19 cellular contexts compared by ENCODE assay signal in the genomic region with DNA sequence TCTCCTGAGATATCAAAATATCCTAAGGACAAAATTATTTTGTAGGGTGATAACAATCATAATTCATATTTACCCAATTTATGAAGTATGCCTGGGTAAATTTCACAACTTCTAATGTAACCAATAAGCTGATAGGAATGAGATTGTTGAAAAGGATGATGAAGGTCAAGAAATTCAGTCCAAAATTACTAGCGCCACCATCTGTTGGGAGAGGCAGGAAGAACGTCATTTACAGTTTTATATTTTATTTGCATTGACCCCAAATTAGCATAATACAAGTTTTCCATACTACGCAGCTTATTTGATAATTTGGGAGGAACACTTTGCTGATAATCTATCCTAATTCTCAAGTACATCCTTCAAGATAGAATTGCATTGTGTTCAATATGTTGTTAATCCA.
A peak's percentile ranks its signal among the peaks of the same experiment; 100 is the strongest.
DNase-seq lines count a peak whose midpoint lies in the region; FAIRE-seq and TF ChIP-seq lines count a peak whose summit lies in the region.
"Had no signal": no experiment of that assay in that cellular context is flagged by ENCODE, and none has a peak within 500 bp of the region (broad histone marks: within the 10 kb centered on the region; RNA-seq: fewer than 3 reads in every experiment).

No MANE protein-coding gene starts in this region.

- no peaks in the 10 kb centered on the region for H4K20me1 ChIP-seq in endothelial cell of umbilical vein (replicated peaks; ENCODE audit: control insufficient read depth, extremely low read depth, insufficient read depth, low read length)

- no peak overlapping the region for H3K27ac ChIP-seq in A673 (ENCODE audit: low read depth, low read length, poor library complexity, severe bottlenecking)
- H3K27ac ChIP-seq in endothelial cell of umbilical vein (ENCODE audit: insufficient read depth, low read depth, low read length), result no peak overlapping the region
- no peak overlapping the region for H3K27ac ChIP-seq in esophagus squamous epithelium
- H3K27ac ChIP-seq: Peyer's patch had no signal

- FAIRE-seq in G401.6 (lab: Jason Lieb, UNC) (peak; percentile 54), endothelial cell of umbilical vein (lab: Jason Lieb, UNC) (peak; percentile 4)
- FAIRE-seq: GM12878 had no signal

- H3K9ac ChIP-seq in endothelial cell of umbilical vein (replicated peaks; ENCODE audit: extremely low read depth, insufficient read depth, low read length), result no peak overlapping the region

- 88 to 89% methylated on average over 3 of the region's 3 CpGs for WGBS in esophagus squamous epithelium, 2 donors

- CTCF ChIA-PET in A673 (lab: Charles Lee), result no interaction called here
- CTCF ChIA-PET in endothelial cell of umbilical vein (lab: Charles Lee), result interaction anchor here (1.1 to 2.7 kb wide), 3 partner anchors 10 to 11 kb away, joined by 3 to 14 read pairs (median 4); no protein-coding TSS in a partner anchor

- H3K27me3 ChIP-seq in A673 (replicated peaks; ENCODE audit: insufficient read depth, low read depth, low read length, poor library complexity) (no peaks in the 10 kb centered on the region), endothelial cell of umbilical vein (ENCODE audit: control insufficient read depth in 2 of 2, insufficient read depth in 2 of 2, low read length in 2 of 2) (no peaks in the 10 kb centered on the region), esophagus squamous epithelium (no peaks in the 10 kb centered on the region)
- H3K27me3 ChIP-seq: Peyer's patch had no signal

- H3K4me1 ChIP-seq in A673 (ENCODE audit: insufficient read depth, low read length, poor library complexity, severe bottlenecking), result no peaks in the 10 kb centered on the region
- no peaks in the 10 kb centered on the region for H3K4me1 ChIP-seq in endothelial cell of umbilical vein (ENCODE audit: control insufficient read depth, extremely low read depth, insufficient read depth, low read length)
- H3K4me1 ChIP-seq in esophagus squamous epithelium, result no peaks in the 10 kb centered on the region
- H3K4me1 ChIP-seq: Peyer's patch had no signal

- no peaks in the 10 kb centered on the region for H3K36me3 ChIP-seq in A673 (ENCODE audit: insufficient read depth, low read length, poor library complexity, severe bottlenecking)
- no peaks in the 10 kb centered on the region for H3K36me3 ChIP-seq in endothelial cell of umbilical vein (ENCODE audit: control insufficient read depth in 2 of 2, extremely low read depth in 1 of 2, insufficient read depth in 2 of 2, low read length in 2 of 2)
- H3K36me3 ChIP-seq in esophagus squamous epithelium, result no peaks in the 10 kb centered on the region

- no TSS peak for BruUV-seq in A673 (replicated peaks; lab: Mats Ljungman, UMichigan)
- no TSS peak for BruUV-seq in endothelial cell of umbilical vein (replicated peaks; lab: Mats Ljungman, UMichigan)

- DNase-seq in A673 (ENCODE audit: low spot score), result no peak
- no peak for DNase-seq in LNCaP clone FGC (ENCODE audit: low read depth)
- no peak for DNase-seq in endothelial cell of umbilical vein (ENCODE audit: low read depth, low spot score)
- no peak for DNase-seq in COLO668 (lab: John Stamatoyannopoulos, UW; ENCODE audit: unreplicated experiment)
- no peak for DNase-seq in stimulated activated CD8-positive, alpha-beta memory T cell treated with anti-CD3 and anti-CD28 coated beads, Interleukin-4, amount 100 ng/mL, for 48 hours
- no peak for DNase-seq in esophagus squamous epithelium (lab: John Stamatoyannopoulos, UW)
- DNase-seq in NCI-H1105 treated with DMSO at 0.1 percent for 48 hours (lab: John Stamatoyannopoulos, UW), result no peak
- DNase-seq: Calu3; CD4-positive, alpha-beta T cell; IMR-90; Kasumi-1; NCI-H1436; NCI-H2029 treated with DMSO at 0.1 percent for 48 hours; NCI-H2171 treated with DMSO at 0.1 percent for 48 hours; NCI-H774; Peyer's patch; SHP77 had no signal

- dilution Hi-C loops in endothelial cell of umbilical vein (cut with MboI; ENCODE audit: extremely low pct_ligation_motif_present, low sequenced_read_pairs), result no loop called here

- no peak overlapping the region for H3K4me2 ChIP-seq in endothelial cell of umbilical vein (ENCODE audit: insufficient read depth, low read length)

- intact Hi-C loops in A673 (cut with micrococcal nuclease; ENCODE audit: unreplicated experiment), result no loop called here
- intact Hi-C loops in endothelial cell of umbilical vein (cut with micrococcal nuclease), result no loop called here
- intact Hi-C loops in esophagus squamous epithelium (cut with DNase I), result no loop called here

- TF ChIP-seq CTCF in A673 (conservative IDR thresholded peaks at IDR 0.05; ENCODE audit: low read depth, low read length), result 0 out of 2 replicates have a peak, but pooled peaks have one; percentile 16
- peak; percentile 15; the same call in 1 of the 2 replicates for TF ChIP-seq CTCF in LNCaP clone FGC (IDR thresholded peaks at IDR 0.05; ENCODE audit: control insufficient read depth, extremely low read depth, insufficient read depth)
- no peak for TF ChIP-seq CTCF in endothelial cell of umbilical vein (IDR thresholded peaks at IDR 0.05; ENCODE audit: extremely low read depth in 1 of 2, insufficient read depth in 1 of 2, low read depth in 1 of 2, low read length in 2 of 2)
- no peak for TF ChIP-seq CTCF in esophagus squamous epithelium (IDR thresholded peaks at IDR 0.05)

- H3K9me3 ChIP-seq in A673 (ENCODE audit: low read depth, low read length, poor library complexity, severe bottlenecking) (no peaks in the 10 kb centered on the region), endothelial cell of umbilical vein (replicated peaks; ENCODE audit: control insufficient read depth, insufficient read depth, low read length) (no peaks in the 10 kb centered on the region), esophagus squamous epithelium (no peaks in the 10 kb centered on the region)
- H3K9me3 ChIP-seq: Peyer's patch had no signal

- no peaks in the 10 kb centered on the region for H3K79me2 ChIP-seq in endothelial cell of umbilical vein (ENCODE audit: control insufficient read depth, insufficient read depth, low read length)

- POLR2A ChIA-PET in A673 (lab: Charles Lee; ENCODE audit: low non-redundant PET), result no interaction called here
- POLR2A ChIA-PET in endothelial cell of umbilical vein (lab: Charles Lee), result no interaction called here

- no peak overlapping the region for H3K4me3 ChIP-seq in A673 (ENCODE audit: low read depth, low read length, poor library complexity, severe bottlenecking)
- no peak overlapping the region for H3K4me3 ChIP-seq in LNCaP clone FGC (ENCODE audit: low read depth, low read length)
- H3K4me3 ChIP-seq in endothelial cell of umbilical vein (replicated peaks in 1 of 3; ENCODE audit: insufficient read depth in 1 of 3, low read depth in 1 of 3, low read length in 3 of 3), result no peak overlapping the region
- no peak overlapping the region for H3K4me3 ChIP-seq in esophagus squamous epithelium
- H3K4me3 ChIP-seq: GM12878, Peyer's patch had no signal

- H2AFZ ChIP-seq in endothelial cell of umbilical vein (ENCODE audit: low read depth, low read length), result no peak overlapping the region

- no peak for TF ChIP-seq POLR2A in endothelial cell of umbilical vein (IDR thresholded peaks at IDR 0.05; ENCODE audit: low read depth, low read length)
- TF ChIP-seq POLR2A in esophagus squamous epithelium (IDR thresholded peaks at IDR 0.05), result no peak

- H3K9me1 ChIP-seq in endothelial cell of umbilical vein (replicated peaks; ENCODE audit: control insufficient read depth, extremely low read depth, insufficient read depth, low read length), result no peaks in the 10 kb centered on the region

TF ChIP-seq in endothelial cell of umbilical vein, 7 proteins besides CTCF, POLR2A, EP300 and RAD21:
- TF ChIP-seq, protein P1, sequence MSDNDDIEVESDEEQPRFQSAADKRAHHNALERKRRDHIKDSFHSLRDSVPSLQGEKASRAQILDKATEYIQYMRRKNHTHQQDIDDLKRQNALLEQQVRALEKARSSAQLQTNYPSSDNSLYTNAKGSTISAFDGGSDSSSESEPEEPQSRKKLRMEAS (IDR thresholded peaks at IDR 0.05; ENCODE audit: insufficient read depth, insufficient read length), result no peak
- TF ChIP-seq GATA2 (IDR thresholded peaks at IDR 0.05; ENCODE audit: insufficient read depth, insufficient read length, low read depth, low read length) (no peak), POLR2AphosphoS5 (IDR thresholded peaks at IDR 0.05; ENCODE audit: insufficient read depth, low read depth, low read length) (no peak), FOS (IDR thresholded peaks at IDR 0.05; ENCODE audit: borderline replicate concordance, insufficient read depth, low read length) (no peak), EZH2 (IDR thresholded peaks at IDR 0.05; ENCODE audit: borderline replicate concordance, low read depth, low read length, severe bottlenecking) (no peak), MYC (IDR thresholded peaks at IDR 0.05; ENCODE audit: low read depth, low read length) (no peak), JUN (IDR thresholded peaks at IDR 0.05; ENCODE audit: borderline replicate concordance, insufficient read depth, insufficient read length, low read depth) (no peak)

Comparison
In these comparisons a context has a peak if more than half of its experiments do, and no peak if none do; other contexts are left out.
1. CTCF ChIP-seq: peak in A673 (single experiment) and LNCaP clone FGC (single experiment); none in endothelial cell of umbilical vein (0 of 2) and esophagus squamous epithelium (0 of 6).